2 cellular contexts compared by ENCODE assay signal in the genomic region with DNA sequence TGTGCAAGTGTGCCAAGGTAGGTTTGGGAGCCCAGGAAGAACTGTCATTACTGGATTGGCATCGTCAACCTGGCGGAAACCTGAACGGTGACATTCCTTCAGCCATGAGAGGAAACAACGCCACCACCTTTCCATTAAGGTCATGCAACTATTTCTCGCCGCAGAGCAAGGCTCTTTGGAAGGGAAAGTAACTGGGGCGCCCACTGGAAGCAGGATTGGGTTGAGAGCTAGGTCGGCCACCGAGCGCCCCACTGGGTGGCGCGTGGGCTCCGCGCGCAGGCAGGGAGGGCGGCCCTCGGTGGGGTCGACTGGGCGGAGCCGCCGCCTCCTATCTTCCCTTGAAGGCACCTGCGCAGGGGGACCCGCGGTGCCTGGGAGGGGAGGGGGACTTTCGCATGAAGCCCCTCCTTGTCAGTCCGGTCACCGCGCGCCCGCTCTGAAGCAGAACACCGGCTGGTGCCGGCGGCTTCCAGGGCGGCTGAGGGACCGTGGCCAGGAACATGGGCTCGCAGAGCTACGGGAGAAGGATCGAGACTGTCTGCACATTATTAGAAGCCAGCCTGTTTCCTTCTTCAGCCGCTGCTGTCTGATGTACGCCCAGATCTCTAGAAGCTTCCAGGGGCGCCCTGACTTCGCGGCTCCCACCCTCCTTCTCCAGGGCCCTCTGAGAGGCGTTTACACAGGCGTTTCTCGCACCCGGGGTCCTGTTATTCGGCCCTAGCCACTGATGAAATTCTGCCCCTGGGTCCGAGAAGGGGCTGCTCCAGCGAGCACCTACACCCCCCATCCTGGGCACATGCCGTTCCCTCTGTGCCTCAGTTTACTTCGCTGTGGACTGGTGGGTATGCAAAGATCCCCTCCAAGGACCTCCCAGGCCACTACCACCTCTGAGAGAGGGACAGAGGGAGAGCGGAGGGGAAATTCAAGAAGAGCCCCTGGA.
TF ChIP-seq lines count a peak whose summit lies in the region.

No MANE protein-coding gene starts in this region.

TF ChIP-seq in GM23338, 12 proteins besides CTCF, POLR2A, EP300 and RAD21 (continues in another document):
- TF ChIP-seq EZH2phosphoT487 (IDR thresholded peaks at IDR 0.05; ENCODE audit: unreplicated experiment), result no peak
- TF ChIP-seq ZNF462 (CRISPR knock-in tag; IDR thresholded peaks at IDR 0.05), result no peak
- TF ChIP-seq, protein P1, sequence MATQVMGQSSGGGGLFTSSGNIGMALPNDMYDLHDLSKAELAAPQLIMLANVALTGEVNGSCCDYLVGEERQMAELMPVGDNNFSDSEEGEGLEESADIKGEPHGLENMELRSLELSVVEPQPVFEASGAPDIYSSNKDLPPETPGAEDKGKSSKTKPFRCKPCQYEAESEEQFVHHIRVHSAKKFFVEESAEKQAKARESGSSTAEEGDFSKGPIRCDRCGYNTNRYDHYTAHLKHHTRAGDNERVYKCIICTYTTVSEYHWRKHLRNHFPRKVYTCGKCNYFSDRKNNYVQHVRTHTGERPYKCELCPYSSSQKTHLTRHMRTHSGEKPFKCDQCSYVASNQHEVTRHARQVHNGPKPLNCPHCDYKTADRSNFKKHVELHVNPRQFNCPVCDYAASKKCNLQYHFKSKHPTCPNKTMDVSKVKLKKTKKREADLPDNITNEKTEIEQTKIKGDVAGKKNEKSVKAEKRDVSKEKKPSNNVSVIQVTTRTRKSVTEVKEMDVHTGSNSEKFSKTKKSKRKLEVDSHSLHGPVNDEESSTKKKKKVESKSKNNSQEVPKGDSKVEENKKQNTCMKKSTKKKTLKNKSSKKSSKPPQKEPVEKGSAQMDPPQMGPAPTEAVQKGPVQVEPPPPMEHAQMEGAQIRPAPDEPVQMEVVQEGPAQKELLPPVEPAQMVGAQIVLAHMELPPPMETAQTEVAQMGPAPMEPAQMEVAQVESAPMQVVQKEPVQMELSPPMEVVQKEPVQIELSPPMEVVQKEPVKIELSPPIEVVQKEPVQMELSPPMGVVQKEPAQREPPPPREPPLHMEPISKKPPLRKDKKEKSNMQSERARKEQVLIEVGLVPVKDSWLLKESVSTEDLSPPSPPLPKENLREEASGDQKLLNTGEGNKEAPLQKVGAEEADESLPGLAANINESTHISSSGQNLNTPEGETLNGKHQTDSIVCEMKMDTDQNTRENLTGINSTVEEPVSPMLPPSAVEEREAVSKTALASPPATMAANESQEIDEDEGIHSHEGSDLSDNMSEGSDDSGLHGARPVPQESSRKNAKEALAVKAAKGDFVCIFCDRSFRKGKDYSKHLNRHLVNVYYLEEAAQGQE (IDR thresholded peaks at IDR 0.05; ENCODE audit: unreplicated experiment), result no peak
- TF ChIP-seq CREB1 (CRISPR knock-in tag; IDR thresholded peaks at IDR 0.05; ENCODE audit: low read depth), result no peak
- no peak for TF ChIP-seq EZH2 (IDR thresholded peaks at IDR 0.05; ENCODE audit: low read depth, unreplicated experiment)
- TF ChIP-seq POLR2AphosphoS5 (IDR thresholded peaks at IDR 0.05; ENCODE audit: low read depth), result no peak
- TF ChIP-seq JUNB (IDR thresholded peaks at IDR 0.05; ENCODE audit: unreplicated experiment), result no peak
- TF ChIP-seq NANOG (IDR thresholded peaks at IDR 0.05; ENCODE audit: borderline replicate concordance), result no peak
- TF ChIP-seq ZNF331 (CRISPR knock-in tag; IDR thresholded peaks at IDR 0.05; ENCODE audit: low read depth), result no peak

TF ChIP-seq in WTC11, 78 proteins besides CTCF, POLR2A, EP300 and RAD21:
- TF ChIP-seq, protein P2, sequence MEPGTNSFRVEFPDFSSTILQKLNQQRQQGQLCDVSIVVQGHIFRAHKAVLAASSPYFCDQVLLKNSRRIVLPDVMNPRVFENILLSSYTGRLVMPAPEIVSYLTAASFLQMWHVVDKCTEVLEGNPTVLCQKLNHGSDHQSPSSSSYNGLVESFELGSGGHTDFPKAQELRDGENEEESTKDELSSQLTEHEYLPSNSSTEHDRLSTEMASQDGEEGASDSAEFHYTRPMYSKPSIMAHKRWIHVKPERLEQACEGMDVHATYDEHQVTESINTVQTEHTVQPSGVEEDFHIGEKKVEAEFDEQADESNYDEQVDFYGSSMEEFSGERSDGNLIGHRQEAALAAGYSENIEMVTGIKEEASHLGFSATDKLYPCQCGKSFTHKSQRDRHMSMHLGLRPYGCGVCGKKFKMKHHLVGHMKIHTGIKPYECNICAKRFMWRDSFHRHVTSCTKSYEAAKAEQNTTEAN (CRISPR knock-in tag; IDR thresholded peaks at IDR 0.05), result no peak
- TF ChIP-seq TEAD1 (CRISPR knock-in tag; IDR thresholded peaks at IDR 0.05), result no peak
- no peak for TF ChIP-seq NR2C2 (CRISPR knock-in tag; IDR thresholded peaks at IDR 0.05)
- no peak for TF ChIP-seq ATF6 (CRISPR knock-in tag; IDR thresholded peaks at IDR 0.05)
- TF ChIP-seq, protein P3, sequence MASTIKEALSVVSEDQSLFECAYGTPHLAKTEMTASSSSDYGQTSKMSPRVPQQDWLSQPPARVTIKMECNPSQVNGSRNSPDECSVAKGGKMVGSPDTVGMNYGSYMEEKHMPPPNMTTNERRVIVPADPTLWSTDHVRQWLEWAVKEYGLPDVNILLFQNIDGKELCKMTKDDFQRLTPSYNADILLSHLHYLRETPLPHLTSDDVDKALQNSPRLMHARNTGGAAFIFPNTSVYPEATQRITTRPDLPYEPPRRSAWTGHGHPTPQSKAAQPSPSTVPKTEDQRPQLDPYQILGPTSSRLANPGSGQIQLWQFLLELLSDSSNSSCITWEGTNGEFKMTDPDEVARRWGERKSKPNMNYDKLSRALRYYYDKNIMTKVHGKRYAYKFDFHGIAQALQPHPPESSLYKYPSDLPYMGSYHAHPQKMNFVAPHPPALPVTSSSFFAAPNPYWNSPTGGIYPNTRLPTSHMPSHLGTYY (CRISPR knock-in tag; IDR thresholded peaks at IDR 0.05), result no peak
- no peak for TF ChIP-seq TEAD4 (CRISPR knock-in tag; IDR thresholded peaks at IDR 0.05)
